In genomic region chr9:106916491-106917235, GRCh38 we compare ENCODE assay signal across 10 cellular contexts. TPM values are rescaled to one million over a fixed set of nuclear protein-coding genes. Genes with fewer than 3 reads are reported as not detected.
A peak's percentile ranks its signal among the peaks of the same experiment; 100 is the strongest.
DNase-seq lines count a peak whose midpoint lies in the region; ATAC-seq and TF ChIP-seq lines count a peak whose summit lies in the region.
"Had no signal": no experiment of that assay in that cellular context is flagged by ENCODE, and none has a peak within 500 bp of the region (broad histone marks: within the 10 kb centered on the region; RNA-seq: fewer than 3 reads in every experiment).

No MANE protein-coding gene starts in this region.

- CTCF ChIA-PET in MCF 10A (lab: Yijun Ruan, JAX), result interaction anchor here (0.6 to 1.3 kb wide), 2 partner anchors 24 to 29 kb away, joined by 4 to 5 read pairs; no protein-coding TSS in a partner anchor

- peaks cover 19% of the 10 kb centered on the region for H3K36me3 Mint-ChIP-seq in MCF 10A (ENCODE audit: insufficient read depth, unreplicated experiment)
- H3K36me3 Mint-ChIP-seq: naive B cell had no signal

- ATAC-seq in upper lobe of left lung (ENCODE audit: low FRiP score in 2 of 2), result peak in 1 of 2 donors; percentile 63

- no peaks in the 10 kb centered on the region for H3K9me3 Mint-ChIP-seq in MCF 10A (ENCODE audit: unreplicated experiment)
- H3K9me3 Mint-ChIP-seq: naive B cell had no signal

- DNase-seq in NCI-H2029 (lab: John Stamatoyannopoulos, UW), result peak; percentile 21
- no peak for DNase-seq in NCI-H2029 treated with DMSO at 0.1 percent for 48 hours (lab: John Stamatoyannopoulos, UW)
- DNase-seq in MCF 10A (ENCODE audit: unreplicated experiment), result peak; percentile 85
- DNase-seq in kidney tubule cell (ENCODE audit: low spot score), result peak; percentile 98
- DNase-seq in upper lobe of left lung, result peak in 1 of 2 donors; percentile 42
- DNase-seq in NCI-H1436 treated with DMSO at 0.1 percent for 48 hours (lab: John Stamatoyannopoulos, UW), result no peak
- no peak for DNase-seq in activated naive CD4-positive, alpha-beta T cell treated with Interleukin-2 at 50 U/mL for 16 hours
- DNase-seq in DMS153 treated with DMSO at 0.1 percent for 48 hours (lab: John Stamatoyannopoulos, UW; ENCODE audit: unreplicated experiment), result no peak
- DNase-seq: naive B cell, NCI-H510A had no signal

- H3K4me1 Mint-ChIP-seq in MCF 10A (ENCODE audit: insufficient read depth, unreplicated experiment), result peaks cover 45% of the 10 kb centered on the region
- H3K4me1 Mint-ChIP-seq: naive B cell had no signal

- TF ChIP-seq POLR2A in upper lobe of left lung (IDR thresholded peaks at IDR 0.05), result no peak

- WGBS in upper lobe of left lung, 2 donors, result 40 to 41% methylated on average over 8 of the region's 8 CpGs

- peak overlapping the region; percentile 39 for H3K27ac Mint-ChIP-seq in MCF 10A (ENCODE audit: low read depth, unreplicated experiment)
- H3K27ac Mint-ChIP-seq: naive B cell had no signal

- TF ChIP-seq CTCF in MCF 10A (IDR thresholded peaks at IDR 0.05; ENCODE audit: unreplicated experiment) (no peak), upper lobe of left lung (IDR thresholded peaks at IDR 0.05) (no peak)

- no peaks in the 10 kb centered on the region for H3K27me3 ChIP-seq in upper lobe of left lung

- H3K4me1 ChIP-seq in upper lobe of left lung, result peaks cover 14 to 32% (median 25%) of the 10 kb centered on the region in 4 donors

- peak overlapping the region; percentile 46 for H3K4me3 Mint-ChIP-seq in MCF 10A (ENCODE audit: unreplicated experiment)
- H3K4me3 Mint-ChIP-seq: naive B cell had no signal

- H3K27me3 Mint-ChIP-seq in MCF 10A (ENCODE audit: insufficient read depth, unreplicated experiment), result no peaks in the 10 kb centered on the region
- H3K27me3 Mint-ChIP-seq: naive B cell had no signal

- H3K27ac ChIP-seq in upper lobe of left lung, result peak overlapping the region in 3 of 4 donors; percentile 5 to 50 (median 18)

- H3K9me3 ChIP-seq in upper lobe of left lung, result no peaks in the 10 kb centered on the region

- H3K36me3 ChIP-seq in upper lobe of left lung, result no peaks in the 10 kb centered on the region

- POLR2A ChIA-PET in MCF 10A (lab: Yijun Ruan, JAX), result interaction anchor here (0.8 to 14.8 kb wide), 6 partner anchors 10 to 52 kb away, joined by 3 to 172 read pairs (median 10); partner anchors contain the start of gene ZNF462

- intact Hi-C loops in MCF 10A (cut with micrococcal nuclease), result loop anchor here (2.0 kb wide), 1 partner anchor 54 kb away; the partner anchor contains the start of gene ZNF462

- no peak overlapping the region for H3K4me3 ChIP-seq in upper lobe of left lung

- TSS peak; percentile 71 for BruUV-seq in MCF 10A (replicated peaks; lab: Mats Ljungman, UMichigan)

- TF ChIP-seq EP300 in upper lobe of left lung (IDR thresholded peaks at IDR 0.05), result no peak

RNA-seq across cellular contexts. Expression of gene ZNF462, which starts 53.7 kb away (rescaled TPM):
- total RNA-seq in MCF 10A (2022) (45.7 and 47.2 TPM in 2 replicates), upper lobe of left lung (10 to 100 TPM; 17.9 to 85.9 (median 21.2) TPM)

Comparison
In these comparisons a context has a peak if more than half of its experiments do, and no peak if none do; other contexts are left out.
1. DNase-seq: peak in NCI-H2029 (single experiment), MCF 10A (single experiment) and kidney tubule cell (single experiment); none in NCI-H2029 treated with DMSO at 0.1 percent for 48 hours (single experiment), NCI-H1436 treated with DMSO at 0.1 percent for 48 hours (single experiment), activated naive CD4-positive, alpha-beta T cell treated with Interleukin-2 at 50 U/mL for 16 hours (single experiment) and DMS153 treated with DMSO at 0.1 percent for 48 hours (single experiment).